1 cellular context compared by ENCODE assay signal in genomic region chr22:43925433-43926348, GRCh38.
A peak's percentile ranks its signal among the peaks of the same experiment; 100 is the strongest.
TF ChIP-seq lines count a peak whose summit lies in the region.

No MANE protein-coding gene starts in this region.

TF ChIP-seq in HepG2, 621 proteins besides CTCF, POLR2A, EP300 and RAD21 (continued from another document):
- TF ChIP-seq ATF4 (CRISPR knock-in tag; IDR thresholded peaks at IDR 0.05) (peak in 1 of 2 experiments; percentile 39; a peak in 1 of 4 replicates), KLF11 (CRISPR knock-in tag; IDR thresholded peaks at IDR 0.05) (no peak), ZNF235 (CRISPR knock-in tag; IDR thresholded peaks at IDR 0.05; ENCODE audit: borderline replicate concordance) (peak; percentile 39; the same call in 1 of the 2 replicates), HOXA5 (CRISPR knock-in tag; IDR thresholded peaks at IDR 0.05) (no peak), NFYB (CRISPR knock-in tag; IDR thresholded peaks at IDR 0.05) (peak; percentile 73), TBX3 (IDR thresholded peaks at IDR 0.05; ENCODE audit: borderline replicate concordance) (peak; percentile 45; the same call in 1 of the 2 replicates), ZNF746 (CRISPR knock-in tag; IDR thresholded peaks at IDR 0.05) (peak; percentile 81), POLR2AphosphoS5 (IDR thresholded peaks at IDR 0.05; ENCODE audit: low read depth, low read length) (peak; percentile 82), HDAC1 (CRISPR knock-in tag; IDR thresholded peaks at IDR 0.05) (peak; percentile 82), PATZ1 (CRISPR knock-in tag; IDR thresholded peaks at IDR 0.05) (peak; percentile 89), HNF4A (CRISPR knock-in tag; IDR thresholded peaks at IDR 0.05) (peak; percentile 93)
TF ChIP-seq in HepG2: peak in this region for 205.
